ENCODE assay signal across 1 cellular context in genomic region chr20:37205130-37205529, GRCh38.
TF ChIP-seq lines count a peak whose summit lies in the region.

No MANE protein-coding gene starts in this region.

TF ChIP-seq in HepG2, 621 proteins besides CTCF, POLR2A, EP300 and RAD21:
- TF ChIP-seq RBM22 (optimal IDR thresholded peaks at IDR 0.05; ENCODE audit: low read length) = peak; percentile 32
- TF ChIP-seq PPARG (CRISPR knock-in tag; conservative IDR thresholded peaks at IDR 0.05) = no peak
TF ChIP-seq in HepG2: peak in this region for 1.
